Comparison of ENCODE assay signal across 1 cellular context in genomic region chr19:17215125-17215971, GRCh38.
TF ChIP-seq lines count a peak whose summit lies in the region.

USE1 (plus strand) TSS chr19:17215357; CDS start chr19:17215406, 49 bp downstream.

TF ChIP-seq in HepG2, 621 proteins besides CTCF, POLR2A, EP300 and RAD21 (continued from another document and continues in another):
- TF ChIP-seq SNAPC4 (CRISPR knock-in tag; IDR thresholded peaks at IDR 0.05): peak; percentile 85
- TF ChIP-seq ZNF503 (CRISPR knock-in tag; IDR thresholded peaks at IDR 0.05): peak; percentile 51; the same call in 1 of the 2 replicates
- TF ChIP-seq ZSCAN29 (CRISPR knock-in tag; conservative IDR thresholded peaks at IDR 0.05): no peak
- TF ChIP-seq MAFF (IDR thresholded peaks at IDR 0.05; ENCODE audit: low read depth, low read length): no peak
- TF ChIP-seq ZNF331 (CRISPR knock-in tag; IDR thresholded peaks at IDR 0.05): no peak
- TF ChIP-seq SMAD1 (CRISPR knock-in tag; IDR thresholded peaks at IDR 0.05; ENCODE audit: borderline replicate concordance, low read depth): 0 out of 2 replicates have a peak, but pooled peaks have one; percentile 8
- peak; percentile 81; the same call in 1 of the 2 replicates for TF ChIP-seq SP4 (CRISPR knock-in tag; IDR thresholded peaks at IDR 0.05)
- no peak for TF ChIP-seq NFIB (CRISPR knock-in tag; IDR thresholded peaks at IDR 0.05; ENCODE audit: borderline replicate concordance)
- no peak for TF ChIP-seq SMC3 (IDR thresholded peaks at IDR 0.05; ENCODE audit: low read length)
- TF ChIP-seq MAF1 (CRISPR knock-in tag; IDR thresholded peaks at IDR 0.05; ENCODE audit: borderline replicate concordance): no peak
- TF ChIP-seq PHF5A (CRISPR knock-in tag; IDR thresholded peaks at IDR 0.05; ENCODE audit: low read depth, unreplicated experiment): no peak
- no peak for TF ChIP-seq RFX5 (IDR thresholded peaks at IDR 0.05; ENCODE audit: low read depth, low read length)
- no peak for TF ChIP-seq HMGA1 (CRISPR knock-in tag; conservative IDR thresholded peaks at IDR 0.05)
- no peak for TF ChIP-seq CHD4 (IDR thresholded peaks at IDR 0.05; ENCODE audit: borderline replicate concordance, low read length)
- no peak for TF ChIP-seq HOMEZ (CRISPR knock-in tag; IDR thresholded peaks at IDR 0.05; ENCODE audit: low read depth)
- peak; percentile 16; the same call in 1 of the 2 replicates for TF ChIP-seq STAG1 (CRISPR knock-in tag; IDR thresholded peaks at IDR 0.05)
- TF ChIP-seq SRSF9 (IDR thresholded peaks at IDR 0.05; ENCODE audit: borderline replicate concordance, insufficient read depth, low read depth, low read length, poor library complexity, severe bottlenecking): no peak
- TF ChIP-seq ZBTB10 (CRISPR knock-in tag; IDR thresholded peaks at IDR 0.05; ENCODE audit: borderline replicate concordance): no peak
- TF ChIP-seq DPF2 (CRISPR knock-in tag; IDR thresholded peaks at IDR 0.05; ENCODE audit: borderline replicate concordance, low read depth): no peak
- no peak for TF ChIP-seq ZNF644 (CRISPR knock-in tag; IDR thresholded peaks at IDR 0.05; ENCODE audit: low read depth)
- TF ChIP-seq ZNF33A (CRISPR knock-in tag; IDR thresholded peaks at IDR 0.05; ENCODE audit: borderline replicate concordance): no peak
- peak; percentile 97 for TF ChIP-seq ELF4 (CRISPR knock-in tag; IDR thresholded peaks at IDR 0.05; ENCODE audit: borderline replicate concordance)
- TF ChIP-seq ZNF598 (CRISPR knock-in tag; IDR thresholded peaks at IDR 0.05; ENCODE audit: borderline replicate concordance): no peak
- peak; percentile 60; the same call in 1 of the 2 replicates for TF ChIP-seq ZSCAN25 (CRISPR knock-in tag; IDR thresholded peaks at IDR 0.05)
- TF ChIP-seq ZNF17 (CRISPR knock-in tag; IDR thresholded peaks at IDR 0.05): no peak
- peak; percentile 54; the same call in 1 of the 2 replicates for TF ChIP-seq MXD3 (CRISPR knock-in tag; IDR thresholded peaks at IDR 0.05)
- no peak for TF ChIP-seq ZBTB3 (CRISPR knock-in tag; IDR thresholded peaks at IDR 0.05; ENCODE audit: borderline replicate concordance, low read depth)
- no peak for TF ChIP-seq ZBTB1 (CRISPR knock-in tag; IDR thresholded peaks at IDR 0.05; ENCODE audit: borderline replicate concordance)
- peak; percentile 58 for TF ChIP-seq NFYB (CRISPR knock-in tag; IDR thresholded peaks at IDR 0.05)
- TF ChIP-seq HMG20A (CRISPR knock-in tag; IDR thresholded peaks at IDR 0.05; ENCODE audit: borderline replicate concordance): no peak
- no peak for TF ChIP-seq ZNF773 (CRISPR knock-in tag; IDR thresholded peaks at IDR 0.05; ENCODE audit: borderline replicate concordance)
- no peak for TF ChIP-seq NFAT5 (CRISPR knock-in tag; IDR thresholded peaks at IDR 0.05)
- no peak for TF ChIP-seq ZBTB8A (CRISPR knock-in tag; IDR thresholded peaks at IDR 0.05; ENCODE audit: borderline replicate concordance, low read depth)
- TF ChIP-seq ZNF770 (CRISPR knock-in tag; IDR thresholded peaks at IDR 0.05): no peak; the same call in 1 of the 2 replicates
- TF ChIP-seq ZNF20 (CRISPR knock-in tag; IDR thresholded peaks at IDR 0.05): 0 out of 2 replicates have a peak, but pooled peaks have one; percentile 72
